ENCODE assay signal across 8 cellular contexts in genomic region chr2:98757904-98758421, GRCh38. TPM values are rescaled to one million over a fixed set of nuclear protein-coding genes. Genes with fewer than 3 reads are reported as not detected.
A peak's percentile ranks its signal among the peaks of the same experiment; 100 is the strongest.
DNase-seq lines count a peak whose midpoint lies in the region; ATAC-seq and TF ChIP-seq lines count a peak whose summit lies in the region.

No MANE protein-coding gene starts in this region.

- no peak for TF ChIP-seq CTCF in AG09309 (IDR thresholded peaks at IDR 0.05; ENCODE audit: control insufficient read depth, insufficient read depth, low read depth, low read length, missing control alignments)

- ATAC-seq in GM19023 (IDR thresholded peaks at IDR 0.05; ENCODE audit: unreplicated experiment) = peak; percentile 76
- ATAC-seq in HG03175 (IDR thresholded peaks at IDR 0.05; ENCODE audit: unreplicated experiment) = peak; percentile 88
- ATAC-seq in right cardiac atrium = peak; percentile 94 to 98

- intact Hi-C loops in right cardiac atrium (cut with DNase I) = no loop called here

- peak overlapping the region; percentile 46 for H3K27ac ChIP-seq in right cardiac atrium (ENCODE audit: low read length)

- no peak overlapping the region for H3K9ac ChIP-seq in adipocyte (ENCODE audit: low read length)

- H3K36me3 ChIP-seq in adipocyte (ENCODE audit: control insufficient read depth, insufficient read depth, low read length, severe bottlenecking) = no peaks in the 10 kb centered on the region

- H3K4me3 ChIP-seq in AG09309 (ENCODE audit: control insufficient read depth, low read depth, low read length) = no peak overlapping the region
- H3K4me3 ChIP-seq in adipocyte (ENCODE audit: low read length) = no peak overlapping the region
- no peak overlapping the region for H3K4me3 ChIP-seq in right cardiac atrium (ENCODE audit: low read length)

- WGBS in right cardiac atrium = 28% methylated on average over 9 of the region's 9 CpGs

- peaks cover 8% of the 10 kb centered on the region for H3K4me1 ChIP-seq in adipocyte (ENCODE audit: control insufficient read depth, insufficient read depth, low read length)
- peaks cover 5% of the 10 kb centered on the region for H3K4me1 ChIP-seq in right cardiac atrium (ENCODE audit: control insufficient read depth, insufficient read depth, low read length)

- no peaks in the 10 kb centered on the region for H3K9me3 ChIP-seq in adipocyte (ENCODE audit: control insufficient read depth, low read length)
- H3K9me3 ChIP-seq in right cardiac atrium (ENCODE audit: control insufficient read depth, low read length) = no peaks in the 10 kb centered on the region

- H3K27me3 ChIP-seq in adipocyte (replicated peaks; ENCODE audit: control insufficient read depth, insufficient read depth, low read length) (peaks cover 40% of the 10 kb centered on the region), right cardiac atrium (ENCODE audit: control insufficient read depth, insufficient read depth) (no peaks in the 10 kb centered on the region)

- DNase-seq in AG09309 (ENCODE audit: low read depth) (peak; percentile 73), RPMI7951 (ENCODE audit: low read depth) (peak; percentile 92), adipocyte (ENCODE audit: low read depth) (peak; percentile 48), right cardiac atrium (peak; percentile 66 to 82 (median 80)), NCI-H1930 (lab: John Stamatoyannopoulos, UW) (no peak)
- peak; percentile 17 for DNase-seq in stimulated activated CD8-positive, alpha-beta memory T cell treated with anti-CD3 and anti-CD28 coated beads, Interleukin-12 subunit alpha, Interleukin-12 subunit beta, amount 100 ng/mL, for 4 hours (ENCODE audit: low read depth)

RNA-seq across cellular contexts. Expression of gene MGAT4A, which starts 27.0 kb away (rescaled TPM):
- 0.20 TPM in 1 of 2 replicates, not detected in the other for total RNA-seq in RPMI7951 (2014; rRNA removed; shearing (Covaris generic))
- 10 to 100 TPM; 23.5 to 37.2 (median 26.1) TPM for total RNA-seq in right cardiac atrium
- polyA plus RNA-seq in right cardiac atrium = 5.2 TPM

Comparison
In these comparisons a context has a peak if more than half of its experiments do, and no peak if none do; other contexts are left out.
1. DNase-seq: peak in AG09309 (single experiment), RPMI7951 (single experiment), adipocyte (single experiment), right cardiac atrium (3 of 3) and stimulated activated CD8-positive, alpha-beta memory T cell treated with anti-CD3 and anti-CD28 coated beads, Interleukin-12 subunit alpha, Interleukin-12 subunit beta, amount 100 ng/mL, for 4 hours (single experiment); none in NCI-H1930 (0 of 2).
2. RNA of gene MGAT4A, which starts 27.0 kb away (total RNA-seq): 23.5 to 37.2 TPM in right cardiac atrium; 0.20 TPM in RPMI7951; every median in the first group is over 10 times any median in the second.
3. Peak in every context shown above with its lines, with median percentiles within 50 percentile points of each other: ATAC-seq.